In the genomic region with DNA sequence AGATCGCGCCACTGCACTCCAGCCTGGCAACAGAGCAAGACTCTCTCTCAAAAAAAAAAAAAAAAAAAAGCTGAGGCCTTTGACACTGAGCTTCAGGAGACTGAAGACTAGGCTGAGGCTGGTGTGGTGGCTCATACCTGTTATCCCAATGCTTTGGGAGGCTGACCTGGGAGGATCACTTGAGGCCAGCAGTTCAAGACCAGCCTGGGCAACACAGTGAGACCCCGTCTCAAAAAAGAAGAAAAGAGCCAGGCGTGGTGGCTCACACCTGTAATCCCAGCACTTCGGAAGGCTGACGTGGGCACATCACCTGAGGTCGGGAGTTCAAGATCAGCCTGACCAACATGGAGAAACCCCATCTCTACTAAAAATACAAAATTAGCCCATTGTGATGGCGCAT, we compare ENCODE assay signal across 1 cellular context. TPM values are rescaled to one million over a fixed set of nuclear protein-coding genes. Genes with fewer than 3 reads are reported as not detected.
"Had no signal": no experiment of that assay in that cellular context is flagged by ENCODE, and none has a peak within 500 bp of the region (broad histone marks: within the 10 kb centered on the region; RNA-seq: fewer than 3 reads in every experiment).

No MANE protein-coding gene starts in this region.

RNA-seq across cellular contexts. Expression of gene SPACDR, which starts 16.7 kb away (rescaled TPM):
- total RNA-seq: breast epithelium had no signal
